In genomic region chr11:44542372-44542771, GRCh38 we compare ENCODE assay signal across 14 cellular contexts. TPM values are rescaled to one million over a fixed set of nuclear protein-coding genes. Genes with fewer than 3 reads are reported as not detected.
DNase-seq lines count a peak whose midpoint lies in the region; ATAC-seq and TF ChIP-seq lines count a peak whose summit lies in the region.
"Had no signal": no experiment of that assay in that cellular context is flagged by ENCODE, and none has a peak within 500 bp of the region (broad histone marks: within the 10 kb centered on the region; RNA-seq: fewer than 3 reads in every experiment).

No MANE protein-coding gene starts in this region.

- no peaks in the 10 kb centered on the region for H3K4me1 Mint-ChIP-seq in CD4-positive, alpha-beta T cell (ENCODE audit: low read depth)
- no peaks in the 10 kb centered on the region for H3K4me1 Mint-ChIP-seq in activated CD8-positive, alpha-beta T cell treated with anti-CD3 and anti-CD28 coated beads for 36 hours (ENCODE audit: low read depth)

- CTCF ChIA-PET in A673 (lab: Charles Lee): no interaction called here
- CTCF ChIA-PET in CD4-positive, alpha-beta T cell (lab: Charles Lee): no interaction called here
- CTCF ChIA-PET in activated CD8-positive, alpha-beta T cell treated with anti-CD3 and anti-CD28 coated beads for 36 hours (lab: Charles Lee): interaction anchor here (1.2 to 9.6 kb wide), 2 partner anchors 13 to 19 kb away, joined by 3 to 98 read pairs; no protein-coding TSS in a partner anchor

- H3K9me3 ChIP-seq in A673 (ENCODE audit: low read depth, low read length, poor library complexity, severe bottlenecking): no peaks in the 10 kb centered on the region
- H3K9me3 ChIP-seq in CD4-positive, alpha-beta T cell (ENCODE audit: control insufficient read depth, low read length): no peaks in the 10 kb centered on the region
- H3K9me3 ChIP-seq: SJSA1 had no signal

- H3K4me1 ChIP-seq in A673 (ENCODE audit: insufficient read depth, low read length, poor library complexity, severe bottlenecking): peaks cover 8% of the 10 kb centered on the region
- H3K4me1 ChIP-seq: SJSA1 had no signal

- no peak overlapping the region for H3K27ac Mint-ChIP-seq in CD4-positive, alpha-beta T cell
- no peak overlapping the region for H3K27ac Mint-ChIP-seq in activated CD8-positive, alpha-beta T cell treated with anti-CD3 and anti-CD28 coated beads for 36 hours
- H3K27ac Mint-ChIP-seq: CD8-positive, alpha-beta memory T cell; H9 had no signal

- H3K36me3 Mint-ChIP-seq in CD4-positive, alpha-beta T cell (ENCODE audit: low read depth): no peaks in the 10 kb centered on the region
- H3K36me3 Mint-ChIP-seq in activated CD8-positive, alpha-beta T cell treated with anti-CD3 and anti-CD28 coated beads for 36 hours (ENCODE audit: low read depth): no peaks in the 10 kb centered on the region
- H3K36me3 Mint-ChIP-seq: CD8-positive, alpha-beta memory T cell had no signal

- no TSS peak for BruUV-seq in A673 (replicated peaks; lab: Mats Ljungman, UMichigan)

- H3K27ac ChIP-seq in A673 (ENCODE audit: low read depth, low read length, poor library complexity, severe bottlenecking): no peak overlapping the region
- H3K27ac ChIP-seq in CD4-positive, alpha-beta T cell (ENCODE audit: low read depth, low read length): no peak overlapping the region
- H3K27ac ChIP-seq: SJSA1 had no signal

- H3K27me3 ChIP-seq in A673 (replicated peaks; ENCODE audit: insufficient read depth, low read depth, low read length, poor library complexity): no peaks in the 10 kb centered on the region
- no peaks in the 10 kb centered on the region for H3K27me3 ChIP-seq in CD4-positive, alpha-beta T cell (ENCODE audit: control insufficient read depth, insufficient read depth, low read length)
- H3K27me3 ChIP-seq: SJSA1 had no signal

- POLR2A ChIA-PET in A673 (lab: Charles Lee; ENCODE audit: low non-redundant PET): no interaction called here
- POLR2A ChIA-PET in CD4-positive, alpha-beta T cell (lab: Charles Lee): no interaction called here
- POLR2A ChIA-PET in activated CD8-positive, alpha-beta T cell treated with anti-CD3 and anti-CD28 coated beads for 36 hours (lab: Charles Lee): interaction anchor here (0.7 to 1.1 kb wide), 2 partner anchors 11 to 126 kb away, joined by 3 read pairs; no protein-coding TSS in a partner anchor

- ATAC-seq in CD4-positive, alpha-beta T cell (ENCODE audit: poor library complexity): peak; percentile 26
- peak; percentile 7 for ATAC-seq in activated CD8-positive, alpha-beta T cell treated with anti-CD3 and anti-CD28 coated beads for 36 hours
- ATAC-seq in HG02885 (IDR thresholded peaks at IDR 0.05; ENCODE audit: poor library complexity, unreplicated experiment): no peak

- H3K36me3 ChIP-seq in A673 (ENCODE audit: insufficient read depth, low read length, poor library complexity, severe bottlenecking): no peaks in the 10 kb centered on the region
- H3K36me3 ChIP-seq: SJSA1 had no signal

- DNase-seq in A673 (ENCODE audit: low spot score): peak; percentile 43
- DNase-seq in CD4-positive, alpha-beta T cell: no peak
- DNase-seq in activated CD8-positive, alpha-beta T cell treated with anti-CD3 and anti-CD28 coated beads for 36 hours: no peak
- DNase-seq in iPS-NIHi11 (ENCODE audit: low spot score): peak; percentile 1
- no peak for DNase-seq in GM20000 (ENCODE audit: low spot score)
- DNase-seq in stimulated activated naive CD4-positive, alpha-beta T cell (lab: John Stamatoyannopoulos, UW): no peak
- DNase-seq: H9; NCI-H1048; NCI-H187; NCI-H524 treated with DMSO at 0.1 percent for 48 hours; NK-92 treated with Interleukin-12 subunit alpha and Interleukin-12 subunit beta, amount 100 ng/mL, for 24 hours had no signal

- no peaks in the 10 kb centered on the region for H3K27me3 Mint-ChIP-seq in CD4-positive, alpha-beta T cell
- H3K27me3 Mint-ChIP-seq in activated CD8-positive, alpha-beta T cell treated with anti-CD3 and anti-CD28 coated beads for 36 hours: no peaks in the 10 kb centered on the region

- H3K4me3 Mint-ChIP-seq in CD4-positive, alpha-beta T cell: no peak overlapping the region
- H3K4me3 Mint-ChIP-seq in activated CD8-positive, alpha-beta T cell treated with anti-CD3 and anti-CD28 coated beads for 36 hours: no peak overlapping the region
- H3K4me3 Mint-ChIP-seq: CD8-positive, alpha-beta memory T cell; H9 had no signal

- intact Hi-C loops in A673 (cut with micrococcal nuclease; ENCODE audit: unreplicated experiment): no loop called here
- intact Hi-C loops in CD4-positive, alpha-beta T cell (cut with DNase I, micrococcal nuclease): no loop called here
- intact Hi-C loops in activated CD8-positive, alpha-beta T cell treated with anti-CD3 and anti-CD28 coated beads for 36 hours (cut with micrococcal nuclease): no loop called here

- no peak overlapping the region for H3K4me3 ChIP-seq in A673 (ENCODE audit: low read depth, low read length, poor library complexity, severe bottlenecking)
- H3K4me3 ChIP-seq: SJSA1 had no signal

- no peak for TF ChIP-seq CTCF in A673 (conservative IDR thresholded peaks at IDR 0.05; ENCODE audit: low read depth, low read length)
- TF ChIP-seq CTCF in CD4-positive, alpha-beta T cell (IDR thresholded peaks at IDR 0.05): no peak
- no peak for TF ChIP-seq CTCF in activated CD8-positive, alpha-beta T cell treated with anti-CD3 and anti-CD28 coated beads for 36 hours (IDR thresholded peaks at IDR 0.05)
- no peak for TF ChIP-seq CTCF in GM20000 (IDR thresholded peaks at IDR 0.05; ENCODE audit: extremely low read depth, missing control alignments)

- H3K9me3 Mint-ChIP-seq in CD4-positive, alpha-beta T cell: no peaks in the 10 kb centered on the region
- H3K9me3 Mint-ChIP-seq in activated CD8-positive, alpha-beta T cell treated with anti-CD3 and anti-CD28 coated beads for 36 hours: no peaks in the 10 kb centered on the region
- H3K9me3 Mint-ChIP-seq: CD8-positive, alpha-beta memory T cell; H9 had no signal

RNA-seq across cellular contexts. Expression of gene CD82, which starts 23.1 kb away (rescaled TPM):
- 8.2 and 16.0 TPM in 2 replicates for total RNA-seq in A673 (2021)
- 10 to 100 TPM; 33.8 to 37.3 TPM for total RNA-seq in CD4-positive, alpha-beta T cell
- total RNA-seq in activated CD8-positive, alpha-beta T cell treated with anti-CD3 and anti-CD28 coated beads for 36 hours: 100 to 1,000 TPM; 289 to 319 TPM

Comparison
In these comparisons a context has a peak if more than half of its experiments do, and no peak if none do; other contexts are left out.
1. DNase-seq: peak in A673 (single experiment) and iPS-NIHi11 (single experiment); none in CD4-positive, alpha-beta T cell (0 of 10), activated CD8-positive, alpha-beta T cell treated with anti-CD3 and anti-CD28 coated beads for 36 hours (single experiment), GM20000 (single experiment) and stimulated activated naive CD4-positive, alpha-beta T cell (0 of 6).
2. RNA of gene CD82, which starts 23.1 kb away (total RNA-seq): 289 to 319 TPM in activated CD8-positive, alpha-beta T cell treated with anti-CD3 and anti-CD28 coated beads for 36 hours; 33.8 to 37.3 TPM in CD4-positive, alpha-beta T cell and 8.2 to 16.0 TPM in A673; every median in the first group is over 4 times any median in the second.